In genomic region chrX:130173190-130173895, GRCh38 we compare ENCODE assay signal across 1 cellular context.
TF ChIP-seq lines count a peak whose summit lies in the region.

No MANE protein-coding gene starts in this region.

TF ChIP-seq in GM23338, 12 proteins besides CTCF, POLR2A, EP300 and RAD21 (continued from another document):
- TF ChIP-seq, protein P1, sequence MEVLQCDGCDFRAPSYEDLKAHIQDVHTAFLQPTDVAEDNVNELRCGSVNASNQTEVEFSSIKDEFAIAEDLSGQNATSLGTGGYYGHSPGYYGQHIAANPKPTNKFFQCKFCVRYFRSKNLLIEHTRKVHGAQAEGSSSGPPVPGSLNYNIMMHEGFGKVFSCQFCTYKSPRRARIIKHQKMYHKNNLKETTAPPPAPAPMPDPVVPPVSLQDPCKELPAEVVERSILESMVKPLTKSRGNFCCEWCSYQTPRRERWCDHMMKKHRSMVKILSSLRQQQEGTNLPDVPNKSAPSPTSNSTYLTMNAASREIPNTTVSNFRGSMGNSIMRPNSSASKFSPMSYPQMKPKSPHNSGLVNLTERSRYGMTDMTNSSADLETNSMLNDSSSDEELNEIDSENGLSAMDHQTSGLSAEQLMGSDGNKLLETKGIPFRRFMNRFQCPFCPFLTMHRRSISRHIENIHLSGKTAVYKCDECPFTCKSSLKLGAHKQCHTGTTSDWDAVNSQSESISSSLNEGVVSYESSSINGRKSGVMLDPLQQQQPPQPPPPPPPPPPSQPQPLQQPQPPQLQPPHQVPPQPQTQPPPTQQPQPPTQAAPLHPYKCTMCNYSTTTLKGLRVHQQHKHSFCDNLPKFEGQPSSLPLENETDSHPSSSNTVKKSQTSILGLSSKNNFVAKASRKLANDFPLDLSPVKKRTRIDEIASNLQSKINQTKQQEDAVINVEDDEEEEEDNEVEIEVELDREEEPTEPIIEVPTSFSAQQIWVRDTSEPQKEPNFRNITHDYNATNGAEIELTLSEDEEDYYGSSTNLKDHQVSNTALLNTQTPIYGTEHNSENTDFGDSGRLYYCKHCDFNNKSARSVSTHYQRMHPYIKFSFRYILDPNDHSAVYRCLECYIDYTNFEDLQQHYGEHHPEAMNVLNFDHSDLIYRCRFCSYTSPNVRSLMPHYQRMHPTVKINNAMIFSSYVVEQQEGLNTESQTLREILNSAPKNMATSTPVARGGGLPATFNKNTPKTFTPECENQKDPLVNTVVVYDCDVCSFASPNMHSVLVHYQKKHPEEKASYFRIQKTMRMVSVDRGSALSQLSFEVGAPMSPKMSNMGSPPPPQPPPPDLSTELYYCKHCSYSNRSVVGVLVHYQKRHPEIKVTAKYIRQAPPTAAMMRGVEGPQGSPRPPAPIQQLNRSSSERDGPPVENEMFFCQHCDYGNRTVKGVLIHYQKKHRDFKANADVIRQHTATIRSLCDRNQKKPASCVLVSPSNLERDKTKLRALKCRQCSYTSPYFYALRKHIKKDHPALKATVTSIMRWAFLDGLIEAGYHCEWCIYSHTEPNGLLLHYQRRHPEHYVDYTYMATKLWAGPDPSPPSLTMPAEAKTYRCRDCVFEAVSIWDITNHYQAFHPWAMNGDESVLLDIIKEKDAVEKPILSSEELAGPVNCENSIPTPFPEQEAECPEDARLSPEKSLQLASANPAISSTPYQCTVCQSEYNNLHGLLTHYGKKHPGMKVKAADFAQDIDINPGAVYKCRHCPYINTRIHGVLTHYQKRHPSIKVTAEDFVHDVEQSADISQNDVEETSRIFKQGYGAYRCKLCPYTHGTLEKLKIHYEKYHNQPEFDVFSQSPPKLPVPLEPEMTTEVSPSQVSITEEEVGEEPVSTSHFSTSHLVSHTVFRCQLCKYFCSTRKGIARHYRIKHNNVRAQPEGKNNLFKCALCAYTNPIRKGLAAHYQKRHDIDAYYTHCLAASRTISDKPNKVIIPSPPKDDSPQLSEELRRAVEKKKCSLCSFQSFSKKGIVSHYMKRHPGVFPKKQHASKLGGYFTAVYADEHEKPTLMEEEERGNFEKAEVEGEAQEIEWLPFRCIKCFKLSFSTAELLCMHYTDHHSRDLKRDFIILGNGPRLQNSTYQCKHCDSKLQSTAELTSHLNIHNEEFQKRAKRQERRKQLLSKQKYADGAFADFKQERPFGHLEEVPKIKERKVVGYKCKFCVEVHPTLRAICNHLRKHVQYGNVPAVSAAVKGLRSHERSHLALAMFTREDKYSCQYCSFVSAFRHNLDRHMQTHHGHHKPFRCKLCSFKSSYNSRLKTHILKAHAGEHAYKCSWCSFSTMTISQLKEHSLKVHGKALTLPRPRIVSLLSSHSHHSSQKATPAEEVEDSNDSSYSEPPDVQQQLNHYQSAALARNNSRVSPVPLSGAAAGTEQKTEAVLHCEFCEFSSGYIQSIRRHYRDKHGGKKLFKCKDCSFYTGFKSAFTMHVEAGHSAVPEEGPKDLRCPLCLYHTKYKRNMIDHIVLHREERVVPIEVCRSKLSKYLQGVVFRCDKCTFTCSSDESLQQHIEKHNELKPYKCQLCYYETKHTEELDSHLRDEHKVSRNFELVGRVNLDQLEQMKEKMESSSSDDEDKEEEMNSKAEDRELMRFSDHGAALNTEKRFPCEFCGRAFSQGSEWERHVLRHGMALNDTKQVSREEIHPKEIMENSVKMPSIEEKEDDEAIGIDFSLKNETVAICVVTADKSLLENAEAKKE (CRISPR knock-in tag; IDR thresholded peaks at IDR 0.05) = no peak
- TF ChIP-seq EZH2phosphoT487 (IDR thresholded peaks at IDR 0.05; ENCODE audit: unreplicated experiment) = no peak
